Comparison of ENCODE assay signal across 16 cellular contexts in the genomic region with DNA sequence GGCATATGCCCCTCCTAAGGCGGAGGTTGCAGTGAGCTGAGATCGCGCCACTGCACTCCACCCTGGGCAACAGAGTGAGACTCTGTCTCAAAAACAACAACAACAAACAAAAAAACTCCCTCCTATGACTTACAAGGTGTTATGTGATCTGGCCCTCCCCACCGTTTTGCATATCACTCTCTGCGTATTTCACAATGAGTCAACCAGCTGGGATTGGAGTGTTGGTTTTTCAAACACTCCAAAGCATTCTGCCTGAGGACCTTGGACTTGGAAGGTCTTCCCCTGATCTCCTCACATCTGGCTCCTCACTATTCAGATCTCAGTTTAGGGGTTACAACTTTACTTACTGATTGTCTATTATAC. TPM values are rescaled to one million over a fixed set of nuclear protein-coding genes. Genes with fewer than 3 reads are reported as not detected.
A peak's percentile ranks its signal among the peaks of the same experiment; 100 is the strongest.
DNase-seq lines count a peak whose midpoint lies in the region; ATAC-seq and TF ChIP-seq lines count a peak whose summit lies in the region.
"Had no signal": no experiment of that assay in that cellular context is flagged by ENCODE, and none has a peak within 500 bp of the region (broad histone marks: within the 10 kb centered on the region; RNA-seq: fewer than 3 reads in every experiment).

No MANE protein-coding gene starts in this region.

- DNase-seq in body of pancreas (peak in 3 of 4 donors; percentile 41 to 57 (median 52)), renal cortical epithelial cell (ENCODE audit: low read depth) (peak; percentile 56), COLO829 (ENCODE audit: low spot score) (no peak), KG1 (lab: John Stamatoyannopoulos, UW) (no peak), AML-193 (lab: John Stamatoyannopoulos, UW) (no peak)
- DNase-seq: activated CD8-positive, alpha-beta T cell treated with anti-CD3 and anti-CD28 coated beads for 36 hours; activated naive CD8-positive, alpha-beta T cell treated with anti-CD3 and anti-CD28 coated beads, Interleukin-2, amount 10 ng/mL, durations not matched to agents 7 days and 5 days; Caco-2; H7; hippocampal formation; mucosa of descending colon; NCI-H1105 treated with DMSO at 0.1 percent for 48 hours; SW 1271 had no signal

- no peak overlapping the region for H3K4me3 ChIP-seq in body of pancreas
- H3K4me3 ChIP-seq: mucosa of descending colon, vagina had no signal

- 71 to 72% methylated on average over 5 of the region's 5 CpGs for WGBS in body of pancreas, 2 donors

- peaks cover 51% of the 10 kb centered on the region for H3K4me1 ChIP-seq in body of pancreas

- H3K36me3 ChIP-seq in body of pancreas (replicated peaks in 1 of 2; ENCODE audit: insufficient read depth in 1 of 2, low read depth in 2 of 2): no peaks in the 10 kb centered on the region
- H3K36me3 ChIP-seq: vagina had no signal

- intact Hi-C loops in body of pancreas (cut with DNase I): loop anchor here (10.0 kb wide), 1 partner anchor 61 kb away; no protein-coding TSS in a partner anchor

- ATAC-seq in GM19035 (IDR thresholded peaks at IDR 0.05; ENCODE audit: unreplicated experiment) (peak; percentile 77), HG03045 (IDR thresholded peaks at IDR 0.05; ENCODE audit: unreplicated experiment) (peak; percentile 51), body of pancreas (no peak)
- ATAC-seq: activated CD8-positive, alpha-beta T cell treated with anti-CD3 and anti-CD28 coated beads for 36 hours; mucosa of descending colon had no signal

- no peaks in the 10 kb centered on the region for H3K27me3 ChIP-seq in body of pancreas
- H3K27me3 ChIP-seq: vagina had no signal

- no peak for TF ChIP-seq CTCF in body of pancreas (IDR thresholded peaks at IDR 0.05)

- peak overlapping the region in 2 of 4 donors; percentile 17 to 25 for H3K27ac ChIP-seq in body of pancreas
- H3K27ac ChIP-seq: vagina had no signal

- H3K9me3 ChIP-seq in body of pancreas: no peaks in the 10 kb centered on the region
- H3K9me3 ChIP-seq: Caco-2, mucosa of descending colon, vagina had no signal

- TF ChIP-seq POLR2A in body of pancreas (IDR thresholded peaks at IDR 0.05): no peak

RNA-seq across cellular contexts. Expression of gene MANSC1, which starts 14.0 kb away (rescaled TPM):
- 10 to 100 TPM in 1 of 2 donors, 1 to 10 TPM in 1; 8.9 to 12.2 TPM for total RNA-seq in body of pancreas
- 0.35 and 1.8 TPM in 2 replicates for total RNA-seq in renal cortical epithelial cell

RNA-seq across cellular contexts. Expression of gene BORCS5, which starts 20.8 kb away (rescaled TPM):
- total RNA-seq in body of pancreas (10 to 100 TPM in 1 of 2 donors, 1 to 10 TPM in 1; 5.6 to 18.4 TPM), renal cortical epithelial cell (10.0 and 12.0 TPM in 2 replicates)

Comparison
In these comparisons a context has a peak if more than half of its experiments do, and no peak if none do; other contexts are left out.
1. DNase-seq: peak in body of pancreas (3 of 4) and renal cortical epithelial cell (single experiment); none in COLO829 (single experiment), KG1 (single experiment) and AML-193 (0 of 2).